ENCODE assay signal across 1 cellular context in the genomic region with DNA sequence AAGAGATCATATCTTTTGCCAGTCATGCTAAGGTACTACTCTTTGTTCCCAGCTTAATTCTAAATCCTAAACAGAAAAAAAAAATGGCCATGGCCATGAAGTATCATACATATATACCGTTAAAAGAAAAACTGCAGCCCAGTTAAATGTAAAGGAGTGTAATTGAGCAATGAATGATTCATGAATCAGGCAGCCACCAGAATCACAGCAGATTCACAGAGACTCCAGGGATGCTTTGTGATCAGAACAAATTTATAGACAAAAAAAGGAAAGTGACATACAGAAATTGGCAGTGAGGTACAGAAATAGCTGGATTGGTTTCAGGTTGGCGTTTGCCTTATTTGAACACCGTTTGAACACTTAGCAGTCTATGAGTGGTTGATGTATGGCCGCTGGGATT.
TF ChIP-seq lines count a peak whose summit lies in the region.

No MANE protein-coding gene starts in this region.

TF ChIP-seq in IMR-90, 13 proteins besides CTCF, POLR2A, EP300 and RAD21:
- TF ChIP-seq MAFK (IDR thresholded peaks at IDR 0.05; ENCODE audit: low read depth, low read length): no peak
- peak; percentile 86 for TF ChIP-seq CEBPB (IDR thresholded peaks at IDR 0.05; ENCODE audit: low read depth, low read length)
